In genomic region chr16:2484898-2485508, GRCh38 we compare ENCODE assay signal across 1 cellular context.
A peak's percentile ranks its signal among the peaks of the same experiment; 100 is the strongest.
TF ChIP-seq lines count a peak whose summit lies in the region.

No MANE protein-coding gene starts in this region.

TF ChIP-seq in liver, 16 proteins besides CTCF, POLR2A, EP300 and RAD21:
- TF ChIP-seq FOXA1 (IDR thresholded peaks at IDR 0.05) (peak; percentile 56), RXRA (IDR thresholded peaks at IDR 0.05) (peak; percentile 67 to 85), MAX (IDR thresholded peaks at IDR 0.05) (no peak), SP1 (IDR thresholded peaks at IDR 0.05) (peak; percentile 81), TAF1 (conservative IDR thresholded peaks at IDR 0.05) (no peak), HNF4G (IDR thresholded peaks at IDR 0.05) (peak; percentile 29), ATF3 (IDR thresholded peaks at IDR 0.05) (no peak), FOXA2 (IDR thresholded peaks at IDR 0.05) (peak; percentile 82), NR2F2 (IDR thresholded peaks at IDR 0.05) (peak; percentile 76), ZBTB33 (IDR thresholded peaks at IDR 0.05) (no peak), HNF4A (conservative IDR thresholded peaks at IDR 0.05) (peak; percentile 84 to 90), REST (IDR thresholded peaks at IDR 0.05) (no peak), JUND (IDR thresholded peaks at IDR 0.05) (peak in 1 of 2 donors; percentile 23), EGR1 (IDR thresholded peaks at IDR 0.05; ENCODE audit: low read depth in 2 of 2) (no peak), YY1 (IDR thresholded peaks at IDR 0.05) (no peak), GABPA (IDR thresholded peaks at IDR 0.05 in 1 of 2, conservative IDR thresholded peaks at IDR 0.05 in 1 of 2) (peak in 1 of 2 donors; percentile 76)
